8 cellular contexts compared by ENCODE assay signal in genomic region chrX:2609431-2610238, GRCh38.
DNase-seq lines count a peak whose midpoint lies in the region; ATAC-seq, FAIRE-seq and TF ChIP-seq lines count a peak whose summit lies in the region.

No MANE protein-coding gene starts in this region.

- intact Hi-C loops in activated CD8-positive, alpha-beta T cell treated with anti-CD3 and anti-CD28 coated beads for 36 hours (cut with micrococcal nuclease): no loop called here
- intact Hi-C loops in kidney (cut with DNase I) (no loop called here), testis (cut with DNase I; ENCODE audit: low total_unique reads) (loop anchor here (10.0 kb wide), 1 partner anchor 955 kb away; no protein-coding TSS in a partner anchor)

- H3K4me1 Mint-ChIP-seq in activated CD8-positive, alpha-beta T cell treated with anti-CD3 and anti-CD28 coated beads for 36 hours (ENCODE audit: low read depth): peaks cover 42% of the 10 kb centered on the region

- ATAC-seq in HG02678 (IDR thresholded peaks at IDR 0.05; ENCODE audit: unreplicated experiment) (peak; percentile 47), HG03432 (IDR thresholded peaks at IDR 0.05; ENCODE audit: unreplicated experiment) (no peak), HG03521 (IDR thresholded peaks at IDR 0.05; ENCODE audit: unreplicated experiment) (no peak)
- ATAC-seq in activated CD8-positive, alpha-beta T cell treated with anti-CD3 and anti-CD28 coated beads for 36 hours: no peak

- no peak for TF ChIP-seq POLR2A in testis (IDR thresholded peaks at IDR 0.05)

- H3K36me3 ChIP-seq in kidney (ENCODE audit: control insufficient read depth in 1 of 2, insufficient read depth in 2 of 2, low read length in 2 of 2) (no peaks in the 10 kb centered on the region), testis (ENCODE audit: low read depth, missing control alignments) (no peaks in the 10 kb centered on the region)

- H3K27ac ChIP-seq in kidney (ENCODE audit: low read depth in 2 of 2, low read length in 2 of 2) (peak overlapping the region; percentile 37 to 63), testis (peak overlapping the region; percentile 76 to 86)

- peaks cover 39% of the 10 kb centered on the region for H3K36me3 Mint-ChIP-seq in activated CD8-positive, alpha-beta T cell treated with anti-CD3 and anti-CD28 coated beads for 36 hours (ENCODE audit: low read depth)

- POLR2A ChIA-PET in activated CD8-positive, alpha-beta T cell treated with anti-CD3 and anti-CD28 coated beads for 36 hours (lab: Charles Lee): no interaction called here

- 1 to 2% methylated on average over 17 to 39 of the region's 44 CpGs for WGBS in testis, 2 donors

- H3K27ac Mint-ChIP-seq in activated CD8-positive, alpha-beta T cell treated with anti-CD3 and anti-CD28 coated beads for 36 hours: peak overlapping the region; percentile 81

- peak overlapping the region; percentile 35 to 62 for H3K9ac ChIP-seq in kidney (ENCODE audit: low read length in 2 of 2)

- FAIRE-seq in kidney (lab: Jason Lieb, UNC): no peak

- no peak for TF ChIP-seq CTCF in activated CD8-positive, alpha-beta T cell treated with anti-CD3 and anti-CD28 coated beads for 36 hours (IDR thresholded peaks at IDR 0.05)
- no peak for TF ChIP-seq CTCF in kidney (IDR thresholded peaks at IDR 0.05; ENCODE audit: borderline replicate concordance, extremely low read depth, insufficient read depth)
- TF ChIP-seq CTCF in testis (IDR thresholded peaks at IDR 0.05): no peak

- no peaks in the 10 kb centered on the region for H3K27me3 ChIP-seq in testis

- peak overlapping the region; percentile 75 for H3K4me3 Mint-ChIP-seq in activated CD8-positive, alpha-beta T cell treated with anti-CD3 and anti-CD28 coated beads for 36 hours

- peaks cover 3% of the 10 kb centered on the region for H3K9me3 Mint-ChIP-seq in activated CD8-positive, alpha-beta T cell treated with anti-CD3 and anti-CD28 coated beads for 36 hours

- CTCF ChIA-PET in activated CD8-positive, alpha-beta T cell treated with anti-CD3 and anti-CD28 coated beads for 36 hours (lab: Charles Lee): no interaction called here

- no peaks in the 10 kb centered on the region for H3K27me3 Mint-ChIP-seq in activated CD8-positive, alpha-beta T cell treated with anti-CD3 and anti-CD28 coated beads for 36 hours

- H3K4me3 ChIP-seq in kidney (ENCODE audit: low read length in 2 of 2) (peak overlapping the region; percentile 74 to 91), testis (peak overlapping the region; percentile 72 to 90)

- DNase-seq in ELR (ENCODE audit: low read depth) (peak; percentile 40), kidney (no peak), testis (no peak), NCI-H2171 (lab: John Stamatoyannopoulos, UW) (no peak)
- DNase-seq in activated CD8-positive, alpha-beta T cell treated with anti-CD3 and anti-CD28 coated beads for 36 hours: no peak

- H3K9me3 ChIP-seq in kidney (ENCODE audit: control insufficient read depth in 1 of 2, low read length in 2 of 2) (no peaks in the 10 kb centered on the region), testis (no peaks in the 10 kb centered on the region)

- H3K4me1 ChIP-seq in kidney (ENCODE audit: control insufficient read depth in 1 of 2, insufficient read depth in 1 of 2, low read depth in 1 of 2, low read length in 2 of 2) (peaks cover 0 to 7% of the 10 kb centered on the region in 2 donors), testis (peaks cover 4% of the 10 kb centered on the region)
